1 cellular context compared by ENCODE assay signal in the genomic region with DNA sequence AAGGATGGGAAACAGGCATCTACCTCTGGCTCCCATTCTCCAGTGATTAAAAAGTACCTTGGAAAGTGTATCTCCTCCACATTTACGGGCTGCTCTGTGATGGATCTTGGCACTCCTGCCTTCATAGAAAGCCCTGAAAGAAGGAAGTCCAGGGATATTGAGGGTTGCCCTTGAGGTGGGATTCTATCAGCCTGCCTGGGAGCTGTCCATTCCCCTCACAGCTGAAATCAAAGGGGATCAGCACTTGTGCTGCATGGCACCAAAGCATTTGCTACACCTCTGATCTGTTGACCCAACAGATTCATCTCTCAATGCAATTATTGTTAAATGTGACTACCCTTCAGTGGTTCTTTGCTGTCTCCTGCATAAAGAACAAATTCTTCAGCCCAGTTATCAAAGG.
TF ChIP-seq lines count a peak whose summit lies in the region.

No MANE protein-coding gene starts in this region.

TF ChIP-seq in SK-N-SH treated with all-trans-retinoic acid at 6 μM for 48 hours, 23 proteins besides CTCF, POLR2A, EP300 and RAD21 (continued from another document):
- no peak for TF ChIP-seq TSHZ2 (CRISPR knock-in tag; IDR thresholded peaks at IDR 0.05)
